1 cellular context compared by ENCODE assay signal in genomic region chr1:2631136-2632050, GRCh38.
TF ChIP-seq lines count a peak whose summit lies in the region.

No MANE protein-coding gene starts in this region.

TF ChIP-seq in HepG2, 621 proteins besides CTCF, POLR2A, EP300 and RAD21 (continues in another document):
- TF ChIP-seq ZNF7 (CRISPR knock-in tag; IDR thresholded peaks at IDR 0.05) (no peak), GABPB1 (CRISPR knock-in tag; IDR thresholded peaks at IDR 0.05) (0 out of 2 replicates have a peak, but pooled peaks have one; percentile 11), HNF4A (CRISPR knock-in tag; IDR thresholded peaks at IDR 0.05) (peak; percentile 89), TSC22D2 (CRISPR knock-in tag; IDR thresholded peaks at IDR 0.05; ENCODE audit: borderline replicate concordance) (0 out of 2 replicates have a peak, but pooled peaks have one; percentile 24), MAZ (IDR thresholded peaks at IDR 0.05; ENCODE audit: borderline replicate concordance, low read depth, low read length) (no peak), MAZ (CRISPR knock-in tag; IDR thresholded peaks at IDR 0.05; ENCODE audit: low read depth) (no peak), NFIB (CRISPR knock-in tag; IDR thresholded peaks at IDR 0.05; ENCODE audit: borderline replicate concordance) (no peak), ELF1 (CRISPR knock-in tag; IDR thresholded peaks at IDR 0.05) (no peak), ZNF704 (CRISPR knock-in tag; IDR thresholded peaks at IDR 0.05; ENCODE audit: borderline replicate concordance) (no peak), HDAC2 (CRISPR knock-in tag; IDR thresholded peaks at IDR 0.05) (0 out of 2 replicates have a peak, but pooled peaks have one; percentile 25), LBX2 (CRISPR knock-in tag; IDR thresholded peaks at IDR 0.05; ENCODE audit: borderline replicate concordance) (no peak), HES4 (CRISPR knock-in tag; IDR thresholded peaks at IDR 0.05; ENCODE audit: borderline replicate concordance) (no peak), ZNF333 (CRISPR knock-in tag; IDR thresholded peaks at IDR 0.05; ENCODE audit: borderline replicate concordance) (no peak), RNF2 (conservative IDR thresholded peaks at IDR 0.05; ENCODE audit: low read depth) (no peak), ZNF292 (CRISPR knock-in tag; IDR thresholded peaks at IDR 0.05; ENCODE audit: borderline replicate concordance, low read depth) (peak; percentile 56; the same call in 1 of the 2 replicates), SP140L (CRISPR knock-in tag; IDR thresholded peaks at IDR 0.05; ENCODE audit: borderline replicate concordance) (no peak), TAF15 (IDR thresholded peaks at IDR 0.05; ENCODE audit: low read depth, low read length, poor library complexity, severe bottlenecking) (no peak), SALL1 (CRISPR knock-in tag; IDR thresholded peaks at IDR 0.05) (peak; percentile 58), MYPOP (CRISPR knock-in tag; IDR thresholded peaks at IDR 0.05) (no peak), ZNF687 (CRISPR knock-in tag; IDR thresholded peaks at IDR 0.05) (peak; percentile 63), ZNF20 (CRISPR knock-in tag; IDR thresholded peaks at IDR 0.05) (no peak), GPN1 (CRISPR knock-in tag; IDR thresholded peaks at IDR 0.05; ENCODE audit: borderline replicate concordance) (no peak), TFDP1 (CRISPR knock-in tag; IDR thresholded peaks at IDR 0.05; ENCODE audit: borderline replicate concordance) (peak; percentile 81; the same call in 1 of the 2 replicates), KAT8 (CRISPR knock-in tag; IDR thresholded peaks at IDR 0.05) (peak; percentile 29; the same call in 1 of the 2 replicates), BCLAF1 (IDR thresholded peaks at IDR 0.05) (no peak), SP1 (IDR thresholded peaks at IDR 0.05) (no peak), SP1 (CRISPR knock-in tag; IDR thresholded peaks at IDR 0.05) (no peak), ZNF639 (CRISPR knock-in tag; conservative IDR thresholded peaks at IDR 0.05) (no peak), ZNF776 (CRISPR knock-in tag; IDR thresholded peaks at IDR 0.05) (no peak), TARDBP (CRISPR knock-in tag; IDR thresholded peaks at IDR 0.05) (no peak), ZNF280B (CRISPR knock-in tag; IDR thresholded peaks at IDR 0.05; ENCODE audit: borderline replicate concordance) (no peak), NAIF1 (CRISPR knock-in tag; IDR thresholded peaks at IDR 0.05; ENCODE audit: borderline replicate concordance) (no peak), HOMEZ (CRISPR knock-in tag; IDR thresholded peaks at IDR 0.05; ENCODE audit: low read depth) (no peak), ZNF296 (CRISPR knock-in tag; conservative IDR thresholded peaks at IDR 0.05) (no peak), ZBTB14 (CRISPR knock-in tag; IDR thresholded peaks at IDR 0.05) (no peak), NFIC (IDR thresholded peaks at IDR 0.05; ENCODE audit: low read length) (no peak), NPAS2 (CRISPR knock-in tag; IDR thresholded peaks at IDR 0.05; ENCODE audit: borderline replicate concordance) (no peak), XRCC5 (optimal IDR thresholded peaks at IDR 0.05; ENCODE audit: low read length) (peak; percentile 56), IKZF5 (CRISPR knock-in tag; IDR thresholded peaks at IDR 0.05) (0 out of 2 replicates have a peak, but pooled peaks have one; percentile 15), ZFX (CRISPR knock-in tag; IDR thresholded peaks at IDR 0.05; ENCODE audit: low read depth) (no peak), ZFP1 (CRISPR knock-in tag; IDR thresholded peaks at IDR 0.05) (no peak), EZH2 (conservative IDR thresholded peaks at IDR 0.05; ENCODE audit: low read depth, low read length) (no peak), ZNF180 (CRISPR knock-in tag; IDR thresholded peaks at IDR 0.05; ENCODE audit: borderline replicate concordance, low read depth) (no peak), RXRB (CRISPR knock-in tag; IDR thresholded peaks at IDR 0.05; ENCODE audit: borderline replicate concordance) (0 out of 2 replicates have a peak, but pooled peaks have one; percentile 28), CCDC6 (CRISPR knock-in tag; IDR thresholded peaks at IDR 0.05) (no peak), ZNF589 (CRISPR knock-in tag; conservative IDR thresholded peaks at IDR 0.05) (no peak), TOE1 (CRISPR knock-in tag; IDR thresholded peaks at IDR 0.05) (no peak), ARNT2 (CRISPR knock-in tag; IDR thresholded peaks at IDR 0.05; ENCODE audit: low read depth) (peak; percentile 47; the same call in 1 of the 2 replicates), ZNF607 (CRISPR knock-in tag; IDR thresholded peaks at IDR 0.05; ENCODE audit: borderline replicate concordance) (no peak), NFYB (CRISPR knock-in tag; IDR thresholded peaks at IDR 0.05) (peak; percentile 35; the same call in 1 of the 2 replicates), SMAD1 (CRISPR knock-in tag; IDR thresholded peaks at IDR 0.05; ENCODE audit: borderline replicate concordance, low read depth) (no peak)
